ENCODE assay signal across 9 cellular contexts in the genomic region with DNA sequence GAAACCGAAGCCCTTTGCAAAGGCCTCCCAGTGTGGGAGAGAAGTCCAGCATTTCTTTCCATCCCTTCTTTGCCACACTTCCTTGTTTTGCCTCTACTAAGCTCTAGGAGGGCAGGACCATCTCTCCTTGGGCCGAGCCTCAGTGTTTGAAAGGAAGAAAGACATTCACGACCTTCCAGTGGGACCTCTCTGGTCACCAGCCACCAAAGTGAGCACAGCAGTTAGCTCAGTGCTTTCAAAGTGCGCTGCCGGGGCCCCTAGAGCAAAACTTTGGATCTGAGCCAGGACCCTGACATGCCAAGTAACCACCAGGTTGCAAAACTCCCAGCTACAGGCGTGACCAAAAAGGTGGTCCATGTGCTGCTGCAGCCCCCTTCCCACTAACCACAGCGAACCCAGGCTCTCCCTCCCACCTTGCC. TPM values are rescaled to one million over a fixed set of nuclear protein-coding genes. Genes with fewer than 3 reads are reported as not detected.
A peak's percentile ranks its signal among the peaks of the same experiment; 100 is the strongest.
DNase-seq lines count a peak whose midpoint lies in the region; ATAC-seq and TF ChIP-seq lines count a peak whose summit lies in the region.
"Had no signal": no experiment of that assay in that cellular context is flagged by ENCODE, and none has a peak within 500 bp of the region (broad histone marks: within the 10 kb centered on the region; RNA-seq: fewer than 3 reads in every experiment).

No MANE protein-coding gene starts in this region.

- WGBS in HUES64, result 88% methylated on average over 7 of the region's 7 CpGs
- 29% methylated on average over 7 of the region's 7 CpGs for WGBS in right cardiac atrium
- WGBS in spleen, 5 donors, result 17 to 25% (median 23%) methylated on average over 7 of the region's 7 CpGs

- H3K27ac ChIP-seq in HUES64 (ENCODE audit: low read depth, low read length) (peak overlapping the region; percentile 58; the same call in 1 of the 2 replicates), right cardiac atrium (ENCODE audit: low read length) (peak overlapping the region; percentile 29), spleen (peak overlapping the region in 7 of 8 donors; percentile 9 to 75 (median 60))

- H3K9ac ChIP-seq in HUES64 (ENCODE audit: low read depth, low read length) (peak overlapping the region; percentile 37), adipocyte (ENCODE audit: low read length) (peak overlapping the region; percentile 42)

- DNase-seq in adipocyte (ENCODE audit: low read depth) (peak; percentile 73), right cardiac atrium (peak; percentile 66 to 74 (median 68)), spleen (no peak), superior temporal gyrus (ENCODE audit: extremely low spot score) (no peak), mucosa of gallbladder (ENCODE audit: low spot score) (no peak), iPS-NIHi7 (ENCODE audit: extremely low spot score) (no peak)

- ATAC-seq in right cardiac atrium, result peak in 1 of 2 donors; percentile 9
- ATAC-seq in HG02840 (IDR thresholded peaks at IDR 0.05; ENCODE audit: low FRiP score, unreplicated experiment), result no peak
- ATAC-seq: activated T-helper 17 cell treated with anti-CD3 and anti-CD28 coated beads, Interleukin-2, amount 50 U/mL, for 72 hours had no signal

- H3K36me3 ChIP-seq in HUES64 (ENCODE audit: insufficient read depth, low read length) (peaks cover 35% of the 10 kb centered on the region), adipocyte (ENCODE audit: control insufficient read depth, insufficient read depth, low read length, severe bottlenecking) (peaks cover 5% of the 10 kb centered on the region), spleen (peaks cover 0 to 6% (median 0%) of the 10 kb centered on the region in 6 donors)

- no peak for TF ChIP-seq CTCF in spleen (IDR thresholded peaks at IDR 0.05 in 8 of 11, conservative IDR thresholded peaks at IDR 0.05 in 3 of 11)

- no peak overlapping the region for H3K4me3 ChIP-seq in HUES64 (ENCODE audit: low read length)
- peak overlapping the region; percentile 60 for H3K4me3 ChIP-seq in adipocyte (ENCODE audit: low read length)
- no peak overlapping the region for H3K4me3 ChIP-seq in right cardiac atrium (ENCODE audit: low read length)
- no peak overlapping the region for H3K4me3 ChIP-seq in spleen

- intact Hi-C loops in right cardiac atrium (cut with DNase I), result loop anchor here in 1 of 4 donors (10.0 kb wide), 1 partner anchor 63 kb away; no protein-coding TSS in a partner anchor
- intact Hi-C loops in spleen (cut with DNase I; ENCODE audit: low total_unique reads), result no loop called here

- no peak for TF ChIP-seq POLR2A in spleen (IDR thresholded peaks at IDR 0.05)

- H3K27me3 ChIP-seq in HUES64 (ENCODE audit: insufficient read depth, low read length) (no peaks in the 10 kb centered on the region), adipocyte (replicated peaks; ENCODE audit: control insufficient read depth, insufficient read depth, low read length) (no peaks in the 10 kb centered on the region), right cardiac atrium (ENCODE audit: control insufficient read depth, insufficient read depth) (no peaks in the 10 kb centered on the region), spleen (replicated peaks in 1 of 7) (peaks cover 0 to 86% (median 5%) of the 10 kb centered on the region in 7 donors)

- H3K4me1 ChIP-seq in HUES64 (ENCODE audit: insufficient read depth, low read length), result peaks cover 78% of the 10 kb centered on the region
- H3K4me1 ChIP-seq in adipocyte (ENCODE audit: control insufficient read depth, insufficient read depth, low read length), result peaks cover 51% of the 10 kb centered on the region
- H3K4me1 ChIP-seq in right cardiac atrium (ENCODE audit: control insufficient read depth, insufficient read depth, low read length), result peaks cover 37% of the 10 kb centered on the region
- H3K4me1 ChIP-seq in spleen, result peaks cover 38 to 100% (median 90%) of the 10 kb centered on the region in 6 donors

- H3K9me3 ChIP-seq in HUES64 (ENCODE audit: insufficient read depth, low read depth, low read length) (no peaks in the 10 kb centered on the region), adipocyte (ENCODE audit: control insufficient read depth, low read length) (no peaks in the 10 kb centered on the region), right cardiac atrium (ENCODE audit: control insufficient read depth, low read length) (no peaks in the 10 kb centered on the region), spleen (no peaks in the 10 kb centered on the region)

RNA-seq across cellular contexts. Expression of gene CTBP2, which starts 12.3 kb away (rescaled TPM):
- 166 TPM for polyA plus RNA-seq in HUES64 (2013, experiment 1 of 2)
- 145 TPM for polyA plus RNA-seq in HUES64 (2013, experiment 2 of 2)
- 10 to 100 TPM; 36.6 to 38.7 (median 38.0) TPM for total RNA-seq in right cardiac atrium
- 16.6 TPM for polyA plus RNA-seq in right cardiac atrium
- total RNA-seq in spleen, result 10 to 100 TPM; 32.2 to 74.4 (median 52.0) TPM
- 10 to 100 TPM in 1 of 3 donors, 1 to 10 TPM in 2; 6.7 to 19.2 (median 7.0) TPM for polyA plus RNA-seq in spleen
- 99.5 TPM for total RNA-seq in mucosa of gallbladder

Comparison
In these comparisons a context has a peak if more than half of its experiments do, and no peak if none do; other contexts are left out.
1. DNase-seq: peak in adipocyte (single experiment) and right cardiac atrium (3 of 3); none in spleen (single experiment), superior temporal gyrus (single experiment), mucosa of gallbladder (single experiment) and iPS-NIHi7 (single experiment).
2. Peak in every context shown above with its lines, with median percentiles within 50 percentile points of each other: H3K27ac ChIP-seq.